In the genomic region with DNA sequence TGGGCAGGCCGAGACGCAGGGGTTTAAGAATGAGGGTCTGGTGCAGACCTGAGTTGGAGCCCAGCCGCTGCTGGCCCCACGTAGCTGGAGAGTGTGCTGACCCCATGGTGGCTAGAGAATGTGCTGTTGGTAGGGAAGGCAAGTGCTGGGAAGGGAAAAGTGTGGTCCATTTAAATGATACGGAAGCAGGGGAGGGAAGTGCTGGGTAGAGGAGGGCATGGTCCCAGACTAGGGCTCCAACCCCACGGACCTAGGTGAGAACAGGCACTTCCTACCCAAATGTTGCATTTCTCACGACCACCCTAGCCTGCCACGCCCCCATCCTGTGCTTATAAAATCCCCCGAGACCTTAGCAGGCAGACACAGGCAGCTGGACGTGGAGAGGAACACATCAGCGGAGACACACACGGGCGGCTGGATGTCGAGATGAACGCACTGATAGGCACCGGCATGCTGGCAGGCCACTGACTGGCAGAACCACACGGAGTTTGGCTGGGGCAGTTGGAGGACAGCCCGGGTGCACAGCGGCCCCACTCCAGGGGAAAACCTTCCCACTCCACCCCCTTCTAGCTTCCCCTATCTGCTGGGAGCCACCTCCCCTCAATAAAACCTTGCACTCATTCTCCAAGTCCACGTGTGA, we compare ENCODE assay signal across 1 cellular context. TPM values are rescaled to one million over a fixed set of nuclear protein-coding genes. Genes with fewer than 3 reads are reported as not detected.
"Had no signal": no experiment of that assay in that cellular context is flagged by ENCODE, and none has a peak within 500 bp of the region (broad histone marks: within the 10 kb centered on the region; RNA-seq: fewer than 3 reads in every experiment).

No MANE protein-coding gene starts in this region.

RNA-seq across cellular contexts. Expression of a gene that starts 18.8 kb away (rescaled TPM):
- polyA plus RNA-seq: IgD-negative memory B cell had no signal
